7 cellular contexts compared by ENCODE assay signal in the genomic region with DNA sequence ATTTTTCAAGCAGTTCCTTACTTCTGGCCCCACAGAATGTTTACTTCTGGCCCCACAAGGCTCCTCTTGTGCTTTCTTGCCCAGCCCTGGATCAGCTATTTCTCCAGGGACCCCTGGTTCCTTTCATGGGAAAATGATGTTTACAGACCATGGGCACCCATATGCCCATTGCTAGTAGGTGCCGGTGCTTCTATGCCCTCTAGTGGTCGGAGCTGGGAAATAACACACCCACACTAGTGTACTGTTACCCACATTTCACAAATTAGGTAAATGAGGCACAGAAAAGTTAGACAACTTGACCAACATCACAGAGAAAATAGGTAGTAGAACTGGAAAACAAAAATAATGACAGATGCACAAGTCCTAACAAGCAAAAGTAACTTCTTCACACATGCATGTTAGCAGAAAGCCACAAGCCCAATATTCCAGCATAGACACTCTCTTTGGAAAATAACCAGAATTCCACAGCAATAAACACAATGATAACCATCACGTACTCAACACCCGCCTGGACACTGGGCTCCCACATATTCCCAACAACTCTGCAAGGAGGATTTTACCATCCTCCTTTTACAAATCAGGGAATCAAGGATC. TPM values are rescaled to one million over a fixed set of nuclear protein-coding genes. Genes with fewer than 3 reads are reported as not detected.
DNase-seq lines count a peak whose midpoint lies in the region; ATAC-seq, FAIRE-seq and TF ChIP-seq lines count a peak whose summit lies in the region.

No MANE protein-coding gene starts in this region.

- H3K4me1 ChIP-seq in lung (ENCODE audit: control insufficient read depth in 2 of 2, insufficient read depth in 2 of 2, low read length in 2 of 2), result peaks cover 0 to 4% of the 10 kb centered on the region in 2 donors

- FAIRE-seq in bronchial epithelial cell (lab: Jason Lieb, UNC), result no peak

- peaks cover 6% of the 10 kb centered on the region for H3K27me3 Mint-ChIP-seq in WTC11 (ENCODE audit: low read depth)

- H3K9me3 Mint-ChIP-seq in WTC11, result no peaks in the 10 kb centered on the region

- CTCF ChIA-PET in GM10248 (lab: Yijun Ruan, JAX), result interaction anchor here (0.8 to 4.9 kb wide), 35 partner anchors 10 to 333 kb away, joined by 3 to 50 read pairs (median 5); a partner anchor contains a TSS
- CTCF ChIA-PET in WTC11 (lab: Charles Lee), result interaction anchor here (0.6 to 6.0 kb wide), 47 partner anchors 9 to 426 kb away, joined by 3 to 131 read pairs (median 10); a partner anchor contains a TSS

- peaks cover 2% of the 10 kb centered on the region; the same call in 1 of the 2 replicates for H3K4me1 Mint-ChIP-seq in WTC11

- TF ChIP-seq CTCF in GM10248 (IDR thresholded peaks at IDR 0.05; ENCODE audit: control extremely low read depth, extremely low read depth, low read depth, missing control alignments) (peak; percentile 58), WTC11 (IDR thresholded peaks at IDR 0.05) (peak; percentile 74), bronchial epithelial cell (IDR thresholded peaks at IDR 0.05; ENCODE audit: insufficient read depth, low read length, severe bottlenecking) (peak; percentile 70), lung (IDR thresholded peaks at IDR 0.05; ENCODE audit: control extremely low read depth, extremely low read depth) (peak; percentile 32)

- 8 to 44% methylated on average over 4 of the region's 4 CpGs for WGBS in lung, 2 donors

- ATAC-seq in WTC11 (peak; percentile 81), lung (ENCODE audit: insufficient read depth, low FRiP score) (no peak), GM18861 (IDR thresholded peaks at IDR 0.05; ENCODE audit: unreplicated experiment) (no peak)

- no peaks in the 10 kb centered on the region for H3K9me3 ChIP-seq in lung (ENCODE audit: control insufficient read depth in 2 of 2, insufficient read depth in 1 of 2, low read length in 1 of 2)

- H3K27me3 ChIP-seq in bronchial epithelial cell (ENCODE audit: control insufficient read depth, insufficient read depth, low read length) (no peaks in the 10 kb centered on the region), lung (ENCODE audit: control insufficient read depth, insufficient read depth) (no peaks in the 10 kb centered on the region)

- DNase-seq in GM10248 (ENCODE audit: extremely low spot score) (peak; percentile 33), NCI-H1092 (lab: John Stamatoyannopoulos, UW) (peak; percentile 52), WTC11 (ENCODE audit: low spot score) (peak; percentile 79), bronchial epithelial cell (ENCODE audit: low read depth) (peak; percentile 37), lung (ENCODE audit: low spot score) (peak; percentile 70)
- peak; percentile 57 for DNase-seq in stimulated activated CD8-positive, alpha-beta memory T cell treated with anti-CD3 and anti-CD28 coated beads, Interleukin-4, amount 100 ng/mL, for 24 hours (ENCODE audit: low read depth)

- no peak overlapping the region for H3K4me3 ChIP-seq in bronchial epithelial cell (ENCODE audit: low read depth, low read length)
- H3K4me3 ChIP-seq in lung, result no peak overlapping the region

- peak overlapping the region in 1 of 2 donors; percentile 60 for H3K27ac ChIP-seq in lung (ENCODE audit: low read depth in 1 of 2, low read length in 1 of 2)

- H3K36me3 ChIP-seq in bronchial epithelial cell (ENCODE audit: control insufficient read depth, insufficient read depth, low read length) (no peaks in the 10 kb centered on the region), lung (ENCODE audit: control insufficient read depth in 2 of 2, insufficient read depth in 2 of 2, low read length in 2 of 2) (no peaks in the 10 kb centered on the region)

- no peak overlapping the region for H3K4me3 Mint-ChIP-seq in WTC11

- POLR2A ChIA-PET in GM10248 (lab: Yijun Ruan, JAX), result no interaction called here
- POLR2A ChIA-PET in WTC11 (lab: Charles Lee), result no interaction called here

- peak overlapping the region; percentile 48; the same call in 1 of the 2 replicates for H3K27ac Mint-ChIP-seq in WTC11

- no peaks in the 10 kb centered on the region for H3K36me3 Mint-ChIP-seq in WTC11

TF ChIP-seq in WTC11, 78 proteins besides CTCF, POLR2A, EP300 and RAD21 (continues in another document):
- TF ChIP-seq ATF1 (CRISPR knock-in tag; IDR thresholded peaks at IDR 0.05) (no peak), SP1 (CRISPR knock-in tag; conservative IDR thresholded peaks at IDR 0.05) (no peak), OVOL2 (CRISPR knock-in tag; IDR thresholded peaks at IDR 0.05; ENCODE audit: borderline replicate concordance) (no peak), CREB1 (CRISPR knock-in tag; IDR thresholded peaks at IDR 0.05) (no peak), FOXK1 (CRISPR knock-in tag; IDR thresholded peaks at IDR 0.05) (no peak), ETV6 (CRISPR knock-in tag; IDR thresholded peaks at IDR 0.05) (no peak), RELA (CRISPR knock-in tag; IDR thresholded peaks at IDR 0.05; ENCODE audit: borderline replicate concordance) (no peak), PRRX2 (CRISPR knock-in tag; IDR thresholded peaks at IDR 0.05) (no peak)
- TF ChIP-seq, protein P1, sequence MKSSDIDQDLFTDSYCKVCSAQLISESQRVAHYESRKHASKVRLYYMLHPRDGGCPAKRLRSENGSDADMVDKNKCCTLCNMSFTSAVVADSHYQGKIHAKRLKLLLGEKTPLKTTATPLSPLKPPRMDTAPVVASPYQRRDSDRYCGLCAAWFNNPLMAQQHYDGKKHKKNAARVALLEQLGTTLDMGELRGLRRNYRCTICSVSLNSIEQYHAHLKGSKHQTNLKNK (CRISPR knock-in tag; IDR thresholded peaks at IDR 0.05), result no peak
- TF ChIP-seq, protein P2, sequence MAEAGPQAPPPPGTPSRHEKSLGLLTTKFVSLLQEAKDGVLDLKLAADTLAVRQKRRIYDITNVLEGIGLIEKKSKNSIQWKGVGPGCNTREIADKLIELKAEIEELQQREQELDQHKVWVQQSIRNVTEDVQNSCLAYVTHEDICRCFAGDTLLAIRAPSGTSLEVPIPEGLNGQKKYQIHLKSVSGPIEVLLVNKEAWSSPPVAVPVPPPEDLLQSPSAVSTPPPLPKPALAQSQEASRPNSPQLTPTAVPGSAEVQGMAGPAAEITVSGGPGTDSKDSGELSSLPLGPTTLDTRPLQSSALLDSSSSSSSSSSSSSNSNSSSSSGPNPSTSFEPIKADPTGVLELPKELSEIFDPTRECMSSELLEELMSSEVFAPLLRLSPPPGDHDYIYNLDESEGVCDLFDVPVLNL (CRISPR knock-in tag; IDR thresholded peaks at IDR 0.05; ENCODE audit: borderline replicate concordance, low read depth), result no peak
- TF ChIP-seq, protein P3, sequence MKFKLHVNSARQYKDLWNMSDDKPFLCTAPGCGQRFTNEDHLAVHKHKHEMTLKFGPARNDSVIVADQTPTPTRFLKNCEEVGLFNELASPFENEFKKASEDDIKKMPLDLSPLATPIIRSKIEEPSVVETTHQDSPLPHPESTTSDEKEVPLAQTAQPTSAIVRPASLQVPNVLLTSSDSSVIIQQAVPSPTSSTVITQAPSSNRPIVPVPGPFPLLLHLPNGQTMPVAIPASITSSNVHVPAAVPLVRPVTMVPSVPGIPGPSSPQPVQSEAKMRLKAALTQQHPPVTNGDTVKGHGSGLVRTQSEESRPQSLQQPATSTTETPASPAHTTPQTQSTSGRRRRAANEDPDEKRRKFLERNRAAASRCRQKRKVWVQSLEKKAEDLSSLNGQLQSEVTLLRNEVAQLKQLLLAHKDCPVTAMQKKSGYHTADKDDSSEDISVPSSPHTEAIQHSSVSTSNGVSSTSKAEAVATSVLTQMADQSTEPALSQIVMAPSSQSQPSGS (CRISPR knock-in tag; IDR thresholded peaks at IDR 0.05; ENCODE audit: borderline replicate concordance, low read depth), result no peak
- TF ChIP-seq, protein P4, sequence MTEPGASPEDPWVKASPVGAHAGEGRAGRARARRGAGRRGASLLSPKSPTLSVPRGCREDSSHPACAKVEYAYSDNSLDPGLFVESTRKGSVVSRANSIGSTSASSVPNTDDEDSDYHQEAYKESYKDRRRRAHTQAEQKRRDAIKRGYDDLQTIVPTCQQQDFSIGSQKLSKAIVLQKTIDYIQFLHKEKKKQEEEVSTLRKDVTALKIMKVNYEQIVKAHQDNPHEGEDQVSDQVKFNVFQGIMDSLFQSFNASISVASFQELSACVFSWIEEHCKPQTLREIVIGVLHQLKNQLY (CRISPR knock-in tag; IDR thresholded peaks at IDR 0.05), result no peak

RNA-seq across cellular contexts. Expression of a gene that starts 1.3 kb away (rescaled TPM):
- total RNA-seq in WTC11 (2021), result 0.37 to 0.53 TPM (median 0.41 TPM) in 3 replicates
- 13.7 and 41.6 TPM in 2 replicates for total RNA-seq in bronchial epithelial cell
- 100 to 1,000 TPM in 1 of 2 donors, 1 to 10 TPM in 1; 5.2 to 280 TPM for total RNA-seq in lung
- 100 to 1,000 TPM; 101 to 185 TPM for polyA plus RNA-seq in lung

RNA-seq across cellular contexts. Expression of a gene that starts 42.4 kb away (rescaled TPM):
- total RNA-seq in WTC11 (2021), result not detected in 3 replicates
- total RNA-seq in bronchial epithelial cell, result 0.26 TPM in 1 of 2 replicates, not detected in the other
- 1 to 10 TPM; 3.1 to 4.3 TPM for total RNA-seq in lung
- 10 to 100 TPM in 1 of 2 donors, 1 to 10 TPM in 1; 1.2 to 21.9 TPM for polyA plus RNA-seq in lung

RNA-seq across cellular contexts. Expression of a gene that starts 45.6 kb away (rescaled TPM):
- total RNA-seq in WTC11 (2021) (0.23 to 1.3 TPM (median 0.46 TPM) in 3 replicates), bronchial epithelial cell (11.6 and 40.6 TPM in 2 replicates), lung (10 to 100 TPM in 1 of 2 donors, under 1 TPM in 1; 0.11 to 37.9 TPM)
- 1 to 10 TPM; 5.6 to 6.7 TPM for polyA plus RNA-seq in lung
